Comparison of ENCODE assay signal across 1 cellular context in genomic region chr9:97638666-97639065, GRCh38.
TF ChIP-seq lines count a peak whose summit lies in the region.

No MANE protein-coding gene starts in this region.

TF ChIP-seq in GM12878, 131 proteins besides CTCF, POLR2A, EP300 and RAD21:
- TF ChIP-seq ZNF274 (IDR thresholded peaks at IDR 0.05; ENCODE audit: insufficient read depth, insufficient read length) = no peak
- TF ChIP-seq, protein P1, sequence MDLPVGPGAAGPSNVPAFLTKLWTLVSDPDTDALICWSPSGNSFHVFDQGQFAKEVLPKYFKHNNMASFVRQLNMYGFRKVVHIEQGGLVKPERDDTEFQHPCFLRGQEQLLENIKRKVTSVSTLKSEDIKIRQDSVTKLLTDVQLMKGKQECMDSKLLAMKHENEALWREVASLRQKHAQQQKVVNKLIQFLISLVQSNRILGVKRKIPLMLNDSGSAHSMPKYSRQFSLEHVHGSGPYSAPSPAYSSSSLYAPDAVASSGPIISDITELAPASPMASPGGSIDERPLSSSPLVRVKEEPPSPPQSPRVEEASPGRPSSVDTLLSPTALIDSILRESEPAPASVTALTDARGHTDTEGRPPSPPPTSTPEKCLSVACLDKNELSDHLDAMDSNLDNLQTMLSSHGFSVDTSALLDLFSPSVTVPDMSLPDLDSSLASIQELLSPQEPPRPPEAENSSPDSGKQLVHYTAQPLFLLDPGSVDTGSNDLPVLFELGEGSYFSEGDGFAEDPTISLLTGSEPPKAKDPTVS (IDR thresholded peaks at IDR 0.05; ENCODE audit: low read depth, low read length) = no peak
TF ChIP-seq in GM12878: peak in this region for 0.
